Comparison of ENCODE assay signal across 2 cellular contexts in the genomic region with DNA sequence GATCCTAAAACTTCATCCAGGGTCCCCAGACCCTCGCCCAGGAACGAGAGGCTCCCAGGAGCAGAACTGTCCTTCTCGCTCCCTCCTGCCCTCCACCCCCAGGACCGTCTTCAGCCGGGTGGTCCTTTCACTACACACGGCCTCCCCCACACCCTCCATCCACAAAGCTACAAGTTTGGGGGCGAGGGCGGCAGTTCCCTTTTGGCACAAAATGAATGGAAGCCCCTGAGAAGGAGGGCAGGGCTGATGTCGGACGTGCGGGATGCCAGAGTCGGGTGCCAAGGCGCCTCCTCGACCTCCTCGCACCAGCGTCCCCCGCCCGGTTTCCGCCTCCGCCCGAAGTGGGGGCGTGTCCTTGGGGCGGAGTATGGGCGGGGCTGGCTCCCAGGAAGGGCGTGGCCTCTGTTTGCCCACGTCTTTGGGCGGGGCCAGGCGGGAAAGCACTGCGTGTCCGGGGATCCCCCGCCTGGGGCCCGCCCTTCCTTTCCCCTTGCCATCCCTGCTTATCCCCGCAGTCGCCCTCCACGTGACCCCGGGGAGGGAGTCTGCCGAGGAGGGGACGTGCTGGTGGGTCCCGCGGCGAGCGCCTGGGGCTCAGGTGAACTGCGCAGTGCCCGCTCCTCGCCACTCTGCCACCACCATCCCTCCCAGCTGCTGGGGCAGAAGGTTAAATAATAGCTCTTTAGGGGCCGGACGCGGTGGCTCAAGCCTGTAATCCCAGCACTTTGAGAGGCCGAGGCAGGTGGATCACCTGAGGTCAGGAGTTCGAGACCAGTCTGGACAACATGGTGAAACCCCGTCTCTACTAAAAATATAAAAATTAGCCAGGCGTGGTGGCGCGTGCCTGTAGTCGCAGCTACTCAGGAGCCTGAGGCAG.
TF ChIP-seq lines count a peak whose summit lies in the region.

No MANE protein-coding gene starts in this region.

TF ChIP-seq in IMR-90, 13 proteins besides CTCF, POLR2A, EP300 and RAD21:
- TF ChIP-seq MAFK (IDR thresholded peaks at IDR 0.05; ENCODE audit: low read depth, low read length) (no peak), MAZ (IDR thresholded peaks at IDR 0.05; ENCODE audit: borderline replicate concordance, low read depth, low read length) (peak; percentile 97), CEBPB (IDR thresholded peaks at IDR 0.05; ENCODE audit: low read depth, low read length) (no peak), RFX5 (IDR thresholded peaks at IDR 0.05; ENCODE audit: low read depth, low read length) (no peak), NFE2L2 (IDR thresholded peaks at IDR 0.05; ENCODE audit: low read depth, low read length) (no peak), CHD1 (IDR thresholded peaks at IDR 0.05; ENCODE audit: low read depth, low read length) (no peak), MXI1 (IDR thresholded peaks at IDR 0.05; ENCODE audit: borderline replicate concordance, low read depth, low read length) (peak; percentile 56; the same call in 1 of the 2 replicates), SMC3 (IDR thresholded peaks at IDR 0.05; ENCODE audit: low read depth, low read length) (no peak), RCOR1 (IDR thresholded peaks at IDR 0.05; ENCODE audit: insufficient replicate concordance, low read length) (no peak)
- TF ChIP-seq, protein P1, sequence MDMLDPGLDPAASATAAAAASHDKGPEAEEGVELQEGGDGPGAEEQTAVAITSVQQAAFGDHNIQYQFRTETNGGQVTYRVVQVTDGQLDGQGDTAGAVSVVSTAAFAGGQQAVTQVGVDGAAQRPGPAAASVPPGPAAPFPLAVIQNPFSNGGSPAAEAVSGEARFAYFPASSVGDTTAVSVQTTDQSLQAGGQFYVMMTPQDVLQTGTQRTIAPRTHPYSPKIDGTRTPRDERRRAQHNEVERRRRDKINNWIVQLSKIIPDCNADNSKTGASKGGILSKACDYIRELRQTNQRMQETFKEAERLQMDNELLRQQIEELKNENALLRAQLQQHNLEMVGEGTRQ (IDR thresholded peaks at IDR 0.05; ENCODE audit: low read depth, low read length) = peak; percentile 95
- TF ChIP-seq, protein P2, sequence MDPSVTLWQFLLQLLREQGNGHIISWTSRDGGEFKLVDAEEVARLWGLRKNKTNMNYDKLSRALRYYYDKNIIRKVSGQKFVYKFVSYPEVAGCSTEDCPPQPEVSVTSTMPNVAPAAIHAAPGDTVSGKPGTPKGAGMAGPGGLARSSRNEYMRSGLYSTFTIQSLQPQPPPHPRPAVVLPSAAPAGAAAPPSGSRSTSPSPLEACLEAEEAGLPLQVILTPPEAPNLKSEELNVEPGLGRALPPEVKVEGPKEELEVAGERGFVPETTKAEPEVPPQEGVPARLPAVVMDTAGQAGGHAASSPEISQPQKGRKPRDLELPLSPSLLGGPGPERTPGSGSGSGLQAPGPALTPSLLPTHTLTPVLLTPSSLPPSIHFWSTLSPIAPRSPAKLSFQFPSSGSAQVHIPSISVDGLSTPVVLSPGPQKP (IDR thresholded peaks at IDR 0.05; ENCODE audit: borderline replicate concordance, low read depth, low read length) = no peak

TF ChIP-seq in endothelial cell of umbilical vein, 7 proteins besides CTCF, POLR2A, EP300 and RAD21:
- TF ChIP-seq JUN (IDR thresholded peaks at IDR 0.05; ENCODE audit: borderline replicate concordance, insufficient read depth, insufficient read length, low read depth) (no peak), POLR2AphosphoS5 (IDR thresholded peaks at IDR 0.05; ENCODE audit: insufficient read depth, low read depth, low read length) (peak; percentile 77)
- TF ChIP-seq, protein P3, sequence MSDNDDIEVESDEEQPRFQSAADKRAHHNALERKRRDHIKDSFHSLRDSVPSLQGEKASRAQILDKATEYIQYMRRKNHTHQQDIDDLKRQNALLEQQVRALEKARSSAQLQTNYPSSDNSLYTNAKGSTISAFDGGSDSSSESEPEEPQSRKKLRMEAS (IDR thresholded peaks at IDR 0.05; ENCODE audit: insufficient read depth, insufficient read length) = peak; percentile 37
